Comparison of ENCODE assay signal across 7 cellular contexts in the genomic region with DNA sequence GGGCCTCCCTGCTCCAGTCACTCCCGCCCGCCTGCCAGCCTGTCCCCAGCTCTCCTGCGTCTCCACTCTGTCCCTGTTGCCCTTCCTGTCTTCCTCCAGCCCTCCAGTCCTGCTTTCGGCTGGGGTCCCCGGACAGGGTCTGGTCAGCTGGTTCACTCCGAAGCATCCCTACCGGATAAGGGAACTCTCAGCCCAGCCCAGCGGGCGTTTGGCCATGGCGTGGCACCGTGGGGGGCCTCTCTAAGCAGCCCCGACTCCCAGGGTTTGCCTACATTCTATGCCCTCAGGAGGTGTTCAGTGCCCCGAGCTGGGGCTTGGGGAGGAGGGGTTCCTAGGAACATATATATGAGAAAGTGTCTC.
DNase-seq lines count a peak whose midpoint lies in the region; ATAC-seq and TF ChIP-seq lines count a peak whose summit lies in the region.

No MANE protein-coding gene starts in this region.

- H3K27me3 Mint-ChIP-seq in endodermal cell (ENCODE audit: insufficient read depth) (no peaks in the 10 kb centered on the region), naive B cell (peaks cover 4 to 15% (median 5%) of the 10 kb centered on the region in 3 donors)

- no peak overlapping the region for H3K9ac ChIP-seq in OCI-LY1 (ENCODE audit: low read length)
- no peak overlapping the region for H3K9ac ChIP-seq in endodermal cell (ENCODE audit: extremely low read depth, low read length, poor library complexity, severe bottlenecking)

- peaks cover 25% of the 10 kb centered on the region for H3K4me1 Mint-ChIP-seq in endodermal cell
- H3K4me1 Mint-ChIP-seq in naive B cell, result peaks cover 35 to 56% (median 45%) of the 10 kb centered on the region in 3 donors

- H3K9me3 ChIP-seq in OCI-LY1 (ENCODE audit: low read length), result no peaks in the 10 kb centered on the region
- H3K9me3 ChIP-seq in endodermal cell (ENCODE audit: control insufficient read depth, low read length), result no peaks in the 10 kb centered on the region
- H3K9me3 ChIP-seq in upper lobe of right lung, result no peaks in the 10 kb centered on the region

- H3K27me3 ChIP-seq in OCI-LY1 (ENCODE audit: insufficient read depth, low read length) (no peaks in the 10 kb centered on the region), endodermal cell (ENCODE audit: control insufficient read depth, insufficient read depth, low read length, poor library complexity, severe bottlenecking) (no peaks in the 10 kb centered on the region), upper lobe of right lung (no peaks in the 10 kb centered on the region)

- intact Hi-C loops in upper lobe of right lung (cut with DNase I), result loop anchor here (10.0 kb wide), 2 partner anchors 249 to 509 kb away; partner anchors contain the start of gene ZFP36L2

- H3K27ac Mint-ChIP-seq in endodermal cell, result peak overlapping the region; percentile 17
- H3K27ac Mint-ChIP-seq in naive B cell, result peak overlapping the region in 3 of 6 donors; percentile 10 to 86 (median 42)

- H3F3A ChIP-seq in OCI-LY1 (ENCODE audit: insufficient read depth, low read length), result no peaks in the 10 kb centered on the region

- no peak overlapping the region for H3K4me3 Mint-ChIP-seq in endodermal cell
- H3K4me3 Mint-ChIP-seq in naive B cell, result peak overlapping the region in 6 of 8 donors; percentile 51 to 69 (median 58)

- H3K36me3 Mint-ChIP-seq in endodermal cell (ENCODE audit: low read depth), result peaks cover 2% of the 10 kb centered on the region
- H3K36me3 Mint-ChIP-seq in naive B cell, result no peaks in the 10 kb centered on the region

- H3K9me3 Mint-ChIP-seq in endodermal cell, result peaks cover 3% of the 10 kb centered on the region
- no peaks in the 10 kb centered on the region for H3K9me3 Mint-ChIP-seq in naive B cell

- no peaks in the 10 kb centered on the region for H4K20me1 ChIP-seq in OCI-LY1 (ENCODE audit: insufficient read depth, low read length)

- ATAC-seq in naive B cell (ENCODE audit: low read depth in 2 of 2), result peak; percentile 13 to 24
- peak; percentile 13 for ATAC-seq in upper lobe of right lung
- no peak for ATAC-seq in HG03378 (IDR thresholded peaks at IDR 0.05; ENCODE audit: unreplicated experiment)

- H3K27ac ChIP-seq in OCI-LY1 (ENCODE audit: low read depth, low read length, poor library complexity, severe bottlenecking), result no peak overlapping the region
- no peak overlapping the region for H3K27ac ChIP-seq in endodermal cell (ENCODE audit: low read depth, low read length)
- H3K27ac ChIP-seq in upper lobe of right lung, result peak overlapping the region; percentile 65

- WGBS in endodermal cell (ENCODE audit: insufficient coverage in 1 of 2, insufficient read length in 1 of 2), 2 experiments, result 0 to 37% methylated on average over 1 to 13 of the region's 13 CpGs

- H3K4me2 ChIP-seq in OCI-LY1 (ENCODE audit: low read length), result peak overlapping the region; percentile 37; the same call in 1 of the 2 replicates

- in situ Hi-C loops in GM13977 (cut with MboI; ENCODE audit: low pct_unique_long_range_greater_than_20kb, low sequenced_read_pairs, unreplicated experiment), result loop anchor here (10.0 kb wide), 1 partner anchor 509 kb away; no protein-coding TSS in a partner anchor

- DNase-seq in endodermal cell (no peak), naive B cell (no peak), upper lobe of right lung (no peak), UCSD-AML1 (lab: John Stamatoyannopoulos, UW; ENCODE audit: unreplicated experiment) (no peak), GM13977 (ENCODE audit: low spot score) (no peak)

- TF ChIP-seq CTCF in OCI-LY1 (IDR thresholded peaks at IDR 0.05; ENCODE audit: low read length) (no peak), endodermal cell (conservative IDR thresholded peaks at IDR 0.05) (no peak), upper lobe of right lung (IDR thresholded peaks at IDR 0.05) (no peak), GM13977 (IDR thresholded peaks at IDR 0.05; ENCODE audit: extremely low read depth, insufficient read depth, missing control alignments) (no peak)

- H3K4me3 ChIP-seq in OCI-LY1 (ENCODE audit: low read depth, low read length, poor library complexity, severe bottlenecking) (no peak overlapping the region), endodermal cell (ENCODE audit: low read length) (no peak overlapping the region), upper lobe of right lung (peak overlapping the region; percentile 32)

- H3K4me1 ChIP-seq in OCI-LY1 (ENCODE audit: insufficient read depth, low read length, severe bottlenecking) (peaks cover 4% of the 10 kb centered on the region), endodermal cell (ENCODE audit: control insufficient read depth, insufficient read depth, low read length) (peaks cover 8% of the 10 kb centered on the region), upper lobe of right lung (peaks cover 15% of the 10 kb centered on the region)

- H2AFZ ChIP-seq in OCI-LY1 (ENCODE audit: low read length), result no peak overlapping the region

- no peaks in the 10 kb centered on the region for H3K9me2 ChIP-seq in OCI-LY1 (ENCODE audit: low read depth, low read length)

- no peaks in the 10 kb centered on the region; the same call in 1 of the 2 replicates for H3K36me3 ChIP-seq in OCI-LY1 (ENCODE audit: insufficient read depth, low read length)
- no peaks in the 10 kb centered on the region for H3K36me3 ChIP-seq in endodermal cell (ENCODE audit: control insufficient read depth, insufficient read depth, low read length)
- H3K36me3 ChIP-seq in upper lobe of right lung, result no peaks in the 10 kb centered on the region

- H3K79me2 ChIP-seq in OCI-LY1 (ENCODE audit: insufficient read depth, low read length), result no peaks in the 10 kb centered on the region
